In the genomic region with DNA sequence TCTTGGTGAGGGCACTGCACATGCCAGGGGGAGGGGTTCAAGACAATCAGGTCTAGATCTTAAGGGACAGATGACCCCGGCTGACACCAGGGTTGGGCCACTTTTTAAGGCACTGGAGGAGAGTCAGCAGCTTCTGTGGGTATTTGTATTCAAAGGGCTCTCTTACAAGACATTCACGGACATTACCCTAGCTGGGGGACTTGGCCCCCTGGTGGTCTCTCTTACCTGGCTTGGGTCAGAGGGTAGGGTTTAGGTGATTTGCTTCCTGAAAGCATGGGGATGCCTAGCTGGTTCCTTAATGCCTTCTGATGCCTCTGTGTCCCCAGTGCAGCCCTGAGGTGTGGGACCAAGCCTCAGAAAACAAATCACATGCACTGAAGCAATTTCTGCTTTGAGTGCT, we compare ENCODE assay signal across 18 cellular contexts.
DNase-seq lines count a peak whose midpoint lies in the region; ATAC-seq and TF ChIP-seq lines count a peak whose summit lies in the region.
"Had no signal": no experiment of that assay in that cellular context is flagged by ENCODE, and none has a peak within 500 bp of the region (broad histone marks: within the 10 kb centered on the region; RNA-seq: fewer than 3 reads in every experiment).

No MANE protein-coding gene starts in this region.

- no peaks in the 10 kb centered on the region for H3K9me3 Mint-ChIP-seq in natural killer cell
- H3K9me3 Mint-ChIP-seq in endothelial cell (ENCODE audit: unreplicated experiment): no peaks in the 10 kb centered on the region

- H3K27me3 Mint-ChIP-seq in natural killer cell (ENCODE audit: low read depth in 2 of 2) (no peaks in the 10 kb centered on the region), endothelial cell (ENCODE audit: unreplicated experiment) (peaks cover 1% of the 10 kb centered on the region)

- H4K20me1 ChIP-seq in osteoblast (ENCODE audit: insufficient read depth, low read length): no peaks in the 10 kb centered on the region
- H4K20me1 ChIP-seq: BLaER1 had no signal

- H3K4me3 Mint-ChIP-seq in natural killer cell: no peak overlapping the region
- no peak overlapping the region for H3K4me3 Mint-ChIP-seq in endothelial cell (ENCODE audit: unreplicated experiment)
- H3K4me3 Mint-ChIP-seq: CD8-positive, alpha-beta memory T cell; IgD-negative memory B cell had no signal

- H3K36me3 Mint-ChIP-seq in natural killer cell (no peaks in the 10 kb centered on the region), endothelial cell (ENCODE audit: low read depth, unreplicated experiment) (no peaks in the 10 kb centered on the region)
- H3K36me3 Mint-ChIP-seq: IgD-negative memory B cell had no signal

- H3K4me1 Mint-ChIP-seq in natural killer cell (no peaks in the 10 kb centered on the region), endothelial cell (ENCODE audit: unreplicated experiment) (peaks cover 10% of the 10 kb centered on the region)
- H3K4me1 Mint-ChIP-seq: CD8-positive, alpha-beta memory T cell had no signal

- H3K27me3 ChIP-seq in H7 (ENCODE audit: control insufficient read depth, insufficient read depth, low read length): no peaks in the 10 kb centered on the region
- peaks cover 3% of the 10 kb centered on the region for H3K27me3 ChIP-seq in osteoblast (ENCODE audit: insufficient read depth, low read length)
- H3K27me3 ChIP-seq: BLaER1 had no signal

- no peaks in the 10 kb centered on the region for H3K9me3 ChIP-seq in osteoblast (ENCODE audit: low read depth, low read length)
- H3K9me3 ChIP-seq: Caco-2, HAP-1 had no signal

- H3K79me2 ChIP-seq in osteoblast (ENCODE audit: insufficient read depth, low read length): no peaks in the 10 kb centered on the region

- peaks cover 15% of the 10 kb centered on the region for H3K4me1 ChIP-seq in osteoblast (ENCODE audit: insufficient read depth, low read length)
- H3K4me1 ChIP-seq: Caco-2, HAP-1 had no signal

- ATAC-seq in natural killer cell (no peak), GM19467 (IDR thresholded peaks at IDR 0.05; ENCODE audit: unreplicated experiment) (no peak)

- H3K27ac Mint-ChIP-seq in natural killer cell: no peak overlapping the region
- H3K27ac Mint-ChIP-seq in endothelial cell (ENCODE audit: unreplicated experiment): no peak overlapping the region
- H3K27ac Mint-ChIP-seq: IgD-negative memory B cell had no signal

- DNase-seq in AG08396 (ENCODE audit: low spot score) (peak; percentile 2), H7 (peak; percentile 59), iPS-NIHi7 (ENCODE audit: extremely low spot score) (peak; percentile 49), osteoblast (ENCODE audit: insufficient read length, low spot score, missing footprints) (peak; percentile 27), activated T-cell treated with anti-CD3 and anti-CD28 coated beads for 4 hours (no peak), natural killer cell (no peak), endothelial cell (ENCODE audit: low spot score) (no peak)
- DNase-seq: AML-193; Caco-2; CD8-positive, alpha-beta memory T cell; DMS53; GM23248; KG1 had no signal

- H3K4me2 ChIP-seq in osteoblast (ENCODE audit: insufficient read depth, low read length): no peak overlapping the region
- H3K4me2 ChIP-seq: BLaER1 had no signal

- H3K4me3 ChIP-seq in H7 (ENCODE audit: insufficient read depth, low read depth, low read length) (no peak overlapping the region), osteoblast (ENCODE audit: insufficient read depth, low read length) (no peak overlapping the region)
- H3K4me3 ChIP-seq: BLaER1, GM23248, HAP-1 had no signal

- H3K27ac ChIP-seq in osteoblast (ENCODE audit: low read depth, low read length): no peak overlapping the region
- H3K27ac ChIP-seq: 22Rv1, BLaER1, GM23248 had no signal

- no peaks in the 10 kb centered on the region for H3K36me3 ChIP-seq in H7 (replicated peaks; ENCODE audit: control insufficient read depth, insufficient read depth, low read length)
- no peaks in the 10 kb centered on the region for H3K36me3 ChIP-seq in osteoblast (ENCODE audit: insufficient read depth, low read length)
- H3K36me3 ChIP-seq: BLaER1, HAP-1 had no signal

- intact Hi-C loops in natural killer cell (cut with micrococcal nuclease): no loop called here

- TF ChIP-seq CTCF in osteoblast (IDR thresholded peaks at IDR 0.05; ENCODE audit: extremely low read depth, low read depth, low read length) (no peak), natural killer cell (IDR thresholded peaks at IDR 0.05) (no peak), endothelial cell (IDR thresholded peaks at IDR 0.05; ENCODE audit: unreplicated experiment) (no peak)

- H2AFZ ChIP-seq in osteoblast (ENCODE audit: low read length): no peak overlapping the region
- H2AFZ ChIP-seq: GM23248 had no signal

Comparison
In these comparisons a context has a peak if more than half of its experiments do, and no peak if none do; other contexts are left out.
1. DNase-seq: peak in AG08396 (single experiment), H7 (single experiment), iPS-NIHi7 (single experiment) and osteoblast (single experiment); none in activated T-cell treated with anti-CD3 and anti-CD28 coated beads for 4 hours (single experiment), natural killer cell (single experiment) and endothelial cell (single experiment).